In the genomic region with DNA sequence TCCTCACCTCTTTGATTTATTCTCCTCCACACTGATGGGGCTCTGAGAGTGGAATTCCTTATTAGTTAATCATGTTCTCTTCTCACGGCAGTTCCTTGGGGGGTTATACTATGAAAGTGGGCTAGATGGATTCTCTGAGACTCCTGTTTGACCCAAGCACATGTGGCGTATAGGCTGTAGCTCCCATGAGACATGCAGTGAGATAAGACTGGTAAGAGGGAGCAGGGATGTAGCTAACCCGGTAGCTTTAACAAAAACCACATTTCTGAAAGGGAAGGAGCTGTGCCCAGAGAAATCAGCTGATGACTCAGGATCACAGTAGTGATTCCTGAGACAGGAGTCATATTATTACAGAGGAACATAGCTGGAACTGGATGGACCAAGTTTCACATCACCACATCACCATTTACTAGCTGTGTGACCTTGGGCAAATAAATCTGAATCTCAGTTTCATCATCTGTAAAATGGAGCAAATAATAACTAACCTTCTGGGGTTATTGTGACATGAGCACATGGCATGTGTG, we compare ENCODE assay signal across 1 cellular context.
A peak's percentile ranks its signal among the peaks of the same experiment; 100 is the strongest.
TF ChIP-seq lines count a peak whose summit lies in the region.

No MANE protein-coding gene starts in this region.

TF ChIP-seq in SK-N-SH treated with all-trans-retinoic acid at 6 μM for 48 hours, 23 proteins besides CTCF, POLR2A, EP300 and RAD21 (continued from another document):
- TF ChIP-seq TSHZ2 (CRISPR knock-in tag; IDR thresholded peaks at IDR 0.05), result no peak
- peak; percentile 52; the same call in 1 of the 2 replicates for TF ChIP-seq CSDC2 (CRISPR knock-in tag; IDR thresholded peaks at IDR 0.05)
- TF ChIP-seq TOX (CRISPR knock-in tag; IDR thresholded peaks at IDR 0.05; ENCODE audit: borderline replicate concordance), result peak; percentile 8; the same call in 1 of the 2 replicates
- 0 out of 2 replicates have a peak, but pooled peaks have one; percentile 30 for TF ChIP-seq ESRRG (CRISPR knock-in tag; IDR thresholded peaks at IDR 0.05)
- TF ChIP-seq ARNTL (CRISPR knock-in tag; IDR thresholded peaks at IDR 0.05; ENCODE audit: borderline replicate concordance, low read depth), result no peak
TF ChIP-seq in SK-N-SH treated with all-trans-retinoic acid at 6 μM for 48 hours: peak in this region for 8.
